16 cellular contexts compared by ENCODE assay signal in genomic region chr5:26807231-26808199, GRCh38.
"Had no signal": no experiment of that assay in that cellular context is flagged by ENCODE, and none has a peak within 500 bp of the region (broad histone marks: within the 10 kb centered on the region; RNA-seq: fewer than 3 reads in every experiment).

No MANE protein-coding gene starts in this region.

- H3K27me3 ChIP-seq: cardiac muscle cell, colonic mucosa, heart right ventricle, left lung, tibial artery had no signal

- H3K4me1 ChIP-seq: colonic mucosa, heart right ventricle, left lung, tibial artery had no signal

- H3K36me3 ChIP-seq: cardiac muscle cell, colonic mucosa, heart right ventricle, left lung, tibial artery, WERI-Rb-1 had no signal

- H3K9me3 ChIP-seq: colonic mucosa, tibial artery had no signal

- H3K4me3 ChIP-seq: cardiac muscle cell, colonic mucosa, heart right ventricle, left lung, tibial artery had no signal

- ATAC-seq: activated CD8-positive, alpha-beta T cell treated with anti-CD3 and anti-CD28 coated beads, Interleukin-2, amount 10 ng/mL, durations not matched to agents 7 days and 5 days; left lung had no signal

- H3K4me1 Mint-ChIP-seq: nephron progenitor cell had no signal

- H3K27ac ChIP-seq: cardiac muscle cell, colonic mucosa, heart right ventricle, left lung, tibial artery, WERI-Rb-1 had no signal

- H3K4me3 Mint-ChIP-seq: activated CD8-positive, alpha-beta T cell treated with anti-CD3 and anti-CD28 coated beads, Interleukin-2, amount 10 ng/mL, durations not matched to agents 7 days and 5 days; activated T-helper 1 cell treated with anti-CD3 and anti-CD28 coated beads, Interleukin-12 subunit alpha, Interleukin-12 subunit beta, Interleukin-2, Interleukin-4 antibody, amounts not matched to agents 30 ng/mL and 10 ng/mL and 1 ng/mL, durations not matched to agents 14 hours and 24 hours and 36 hours; nephron progenitor cell had no signal

- H3K27ac Mint-ChIP-seq: activated CD8-positive, alpha-beta T cell treated with anti-CD3 and anti-CD28 coated beads, Interleukin-2, amount 10 ng/mL, durations not matched to agents 7 days and 5 days; activated T-helper 1 cell treated with anti-CD3 and anti-CD28 coated beads, Interleukin-12 subunit alpha, Interleukin-12 subunit beta, Interleukin-2, Interleukin-4 antibody, amounts not matched to agents 30 ng/mL and 10 ng/mL and 1 ng/mL, durations not matched to agents 14 hours and 24 hours and 36 hours; nephron progenitor cell had no signal

- DNase-seq: activated CD4-positive, alpha-beta T cell treated with anti-CD3 and anti-CD28 coated beads for 4 hours; activated CD8-positive, alpha-beta T cell treated with anti-CD3 and anti-CD28 coated beads, Interleukin-2, amount 10 ng/mL, durations not matched to agents 7 days and 5 days; activated naive CD4-positive, alpha-beta T cell treated with Interleukin-2 at 50 U/mL for 16 hours; colonic mucosa; effector CD8-positive, alpha-beta T cell; islet precursor cell; mesenchymal stem cell; nephron progenitor cell; stimulated activated CD4-positive, alpha-beta T cell treated with anti-CD3 and anti-CD28 coated beads, Interleukin-4, amount 100 ng/mL, for 24 hours; T1000; tibial artery; WERI-Rb-1 had no signal
